ENCODE assay signal across 9 cellular contexts in genomic region chr3:161305095-161305991, GRCh38.
DNase-seq lines count a peak whose midpoint lies in the region; ATAC-seq and TF ChIP-seq lines count a peak whose summit lies in the region.
"Had no signal": no experiment of that assay in that cellular context is flagged by ENCODE, and none has a peak within 500 bp of the region (broad histone marks: within the 10 kb centered on the region; RNA-seq: fewer than 3 reads in every experiment).

No MANE protein-coding gene starts in this region.

- peaks cover 30% of the 10 kb centered on the region for H3K4me1 Mint-ChIP-seq in activated CD8-positive, alpha-beta T cell treated with anti-CD3 and anti-CD28 coated beads for 36 hours (ENCODE audit: low read depth)

- peak; percentile 72 to 78 for TF ChIP-seq RAD21 in liver (IDR thresholded peaks at IDR 0.05)

- no peak overlapping the region for H3K4me3 ChIP-seq in liver (ENCODE audit: low read depth in 1 of 3, low read length in 3 of 3)
- H3K4me3 ChIP-seq: SJSA1 had no signal

- H3K27me3 Mint-ChIP-seq in activated CD8-positive, alpha-beta T cell treated with anti-CD3 and anti-CD28 coated beads for 36 hours = peaks cover 25% of the 10 kb centered on the region

- DNase-seq in EL = peak; percentile 18
- DNase-seq in activated CD8-positive, alpha-beta T cell treated with anti-CD3 and anti-CD28 coated beads for 36 hours = peak; percentile 20
- no peak for DNase-seq in activated CD8-positive, alpha-beta memory T cell treated with anti-CD3 and anti-CD28 coated beads, Interleukin-2, amount 50 U/mL, for 48 hours
- DNase-seq in DMS153 (lab: John Stamatoyannopoulos, UW) = no peak

- H3K36me3 Mint-ChIP-seq in activated CD8-positive, alpha-beta T cell treated with anti-CD3 and anti-CD28 coated beads for 36 hours (ENCODE audit: low read depth) = peaks cover 12% of the 10 kb centered on the region

- no peaks in the 10 kb centered on the region for H3K36me3 ChIP-seq in liver (ENCODE audit: control insufficient read depth in 4 of 4, insufficient read depth in 3 of 4, low read depth in 1 of 4, low read length in 3 of 4)
- H3K36me3 ChIP-seq: SJSA1 had no signal

- POLR2A ChIA-PET in activated CD8-positive, alpha-beta T cell treated with anti-CD3 and anti-CD28 coated beads for 36 hours (lab: Charles Lee) = no interaction called here

- no peak overlapping the region for H3K9ac ChIP-seq in liver (ENCODE audit: low read depth in 1 of 2, low read length in 2 of 2)

- ATAC-seq in HG02852 (IDR thresholded peaks at IDR 0.05; ENCODE audit: unreplicated experiment) (peak; percentile 61), HG03469 (IDR thresholded peaks at IDR 0.05; ENCODE audit: unreplicated experiment) (no peak), GM21717 (IDR thresholded peaks at IDR 0.05; ENCODE audit: unreplicated experiment) (no peak)
- peak; percentile 58 for ATAC-seq in activated CD8-positive, alpha-beta T cell treated with anti-CD3 and anti-CD28 coated beads for 36 hours

- no peak overlapping the region for H3K27ac Mint-ChIP-seq in activated CD8-positive, alpha-beta T cell treated with anti-CD3 and anti-CD28 coated beads for 36 hours

- CTCF ChIA-PET in activated CD8-positive, alpha-beta T cell treated with anti-CD3 and anti-CD28 coated beads for 36 hours (lab: Charles Lee) = interaction anchor here (0.7 to 4.6 kb wide), 12 partner anchors 10 to 107 kb away, joined by 3 to 26 read pairs (median 4); partner anchors contain the start of gene SPTSSB

- intact Hi-C loops in activated CD8-positive, alpha-beta T cell treated with anti-CD3 and anti-CD28 coated beads for 36 hours (cut with micrococcal nuclease) = no loop called here

- H3K9me3 Mint-ChIP-seq in activated CD8-positive, alpha-beta T cell treated with anti-CD3 and anti-CD28 coated beads for 36 hours = peaks cover 19% of the 10 kb centered on the region

- peak; percentile 86 for TF ChIP-seq CTCF in activated CD8-positive, alpha-beta T cell treated with anti-CD3 and anti-CD28 coated beads for 36 hours (IDR thresholded peaks at IDR 0.05)
- peak; percentile 57 for TF ChIP-seq CTCF in liver (IDR thresholded peaks at IDR 0.05; ENCODE audit: low read depth, low read length, missing input control)

- 94% methylated on average over 2 of the region's 2 CpGs for WGBS in liver

- H3K27ac ChIP-seq in liver (ENCODE audit: low read depth in 1 of 2, low read length in 2 of 2) = no peak overlapping the region
- H3K27ac ChIP-seq: SJSA1 had no signal

- H3K4me3 Mint-ChIP-seq in activated CD8-positive, alpha-beta T cell treated with anti-CD3 and anti-CD28 coated beads for 36 hours = no peak overlapping the region

- H3K9me3 ChIP-seq in liver (ENCODE audit: control insufficient read depth in 4 of 4, low read length in 3 of 4) = peaks cover 0 to 4% (median 0%) of the 10 kb centered on the region in 4 donors

- no peaks in the 10 kb centered on the region for H3K4me1 ChIP-seq in liver (ENCODE audit: control insufficient read depth in 4 of 4, insufficient read depth in 4 of 4, low read length in 3 of 4)
- H3K4me1 ChIP-seq: SJSA1 had no signal

- no peaks in the 10 kb centered on the region for H3K27me3 ChIP-seq in liver (ENCODE audit: control insufficient read depth in 4 of 4, insufficient read depth in 4 of 4, low read length in 3 of 4)
- H3K27me3 ChIP-seq: SJSA1 had no signal

TF ChIP-seq in liver, 16 proteins besides CTCF, POLR2A, EP300 and RAD21:
- TF ChIP-seq JUND (IDR thresholded peaks at IDR 0.05) = no peak
- TF ChIP-seq RXRA (IDR thresholded peaks at IDR 0.05) = no peak
- TF ChIP-seq ZBTB33 (IDR thresholded peaks at IDR 0.05) = no peak
- TF ChIP-seq TAF1 (conservative IDR thresholded peaks at IDR 0.05) = no peak
- no peak for TF ChIP-seq FOXA2 (IDR thresholded peaks at IDR 0.05)
- TF ChIP-seq SP1 (IDR thresholded peaks at IDR 0.05) = no peak

Comparison
In these comparisons a context has a peak if more than half of its experiments do, and no peak if none do; other contexts are left out.
1. DNase-seq: peak in EL (single experiment) and activated CD8-positive, alpha-beta T cell treated with anti-CD3 and anti-CD28 coated beads for 36 hours (single experiment); none in activated CD8-positive, alpha-beta memory T cell treated with anti-CD3 and anti-CD28 coated beads, Interleukin-2, amount 50 U/mL, for 48 hours (single experiment) and DMS153 (single experiment).
2. ATAC-seq: peak in HG02852 (single experiment) and activated CD8-positive, alpha-beta T cell treated with anti-CD3 and anti-CD28 coated beads for 36 hours (single experiment); none in HG03469 (single experiment) and GM21717 (single experiment).